Comparison of ENCODE assay signal across 8 cellular contexts in the genomic region with DNA sequence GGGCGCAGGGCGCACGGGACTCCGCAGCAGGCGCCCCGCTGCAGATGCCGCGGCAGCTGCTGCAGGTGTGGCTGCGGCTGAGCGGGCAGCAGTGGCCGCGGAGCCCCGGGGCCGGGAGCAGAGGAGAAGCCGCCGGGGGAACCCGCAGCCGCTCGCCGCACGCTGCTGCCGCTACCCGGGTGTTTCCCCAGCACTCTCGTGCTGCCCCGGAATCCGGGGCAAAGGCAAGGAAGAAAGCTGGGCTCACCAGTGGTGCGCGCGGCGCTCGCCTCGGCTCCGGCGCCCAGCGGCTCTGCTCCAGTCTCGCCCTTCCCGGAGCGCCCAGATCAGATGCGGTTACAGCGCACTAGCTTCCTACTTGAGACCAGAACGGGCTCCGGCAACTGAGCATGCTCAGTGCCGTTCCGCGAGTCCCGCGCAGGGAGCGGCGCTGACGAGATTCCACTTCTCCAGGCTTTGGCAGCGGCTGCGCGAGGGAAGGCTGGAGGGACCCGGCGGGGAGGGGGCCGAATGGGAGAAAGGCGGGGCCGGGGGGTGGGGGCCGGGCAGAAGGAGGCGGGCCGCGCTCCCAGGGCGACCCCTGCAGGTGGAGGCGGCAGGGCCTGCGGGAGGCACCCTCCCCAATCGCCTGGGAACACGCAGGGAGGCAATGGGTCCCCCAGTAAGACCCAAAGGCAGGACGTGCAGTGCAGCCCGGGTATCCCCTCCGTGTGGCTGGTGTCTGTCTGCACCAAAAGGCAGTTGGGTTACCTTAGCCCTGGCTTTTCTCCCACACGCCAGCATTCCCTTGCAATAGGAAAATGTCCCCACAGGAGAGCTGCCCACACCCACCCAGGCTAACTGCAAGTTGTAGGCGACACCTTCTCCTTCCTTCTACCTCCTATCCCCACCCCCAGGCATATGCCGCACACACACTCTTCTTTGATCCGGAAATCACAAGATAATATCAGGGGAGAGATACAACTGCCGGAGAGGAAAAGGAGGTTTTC. TPM values are rescaled to one million over a fixed set of nuclear protein-coding genes. Genes with fewer than 3 reads are reported as not detected.
DNase-seq lines count a peak whose midpoint lies in the region; FAIRE-seq and TF ChIP-seq lines count a peak whose summit lies in the region.

A gene (minus strand): TSS at position 385 of the 989 bp plus-strand sequence. CDS start 181,288 bp downstream, outside the sequence.

- FAIRE-seq in astrocyte (lab: Jason Lieb, UNC), result no peak

- peaks cover 21% of the 10 kb centered on the region for H4K20me1 ChIP-seq in astrocyte (ENCODE audit: insufficient read depth, low read length)

- H3K4me3 ChIP-seq in GM12864 (ENCODE audit: low read depth, low read length) (peak within 1 kb of the TSS; percentile 94), MG63 (peak within 1 kb of the TSS; percentile 78), astrocyte (ENCODE audit: insufficient read depth, low read depth, low read length) (peak within 1 kb of the TSS; percentile 78), right atrium auricular region (peak within 1 kb of the TSS; percentile 88 to 89)

- intact Hi-C loops in posterior vena cava (cut with DNase I), result loop anchor here (5.0 to 10.0 kb wide), 6 partner anchors 67 to 577 kb away; no protein-coding TSS in a partner anchor

- no peaks in the 10 kb centered on the region for H3K9me3 Mint-ChIP-seq in astrocyte (ENCODE audit: unreplicated experiment)

- no peaks in the 10 kb centered on the region for H3K27me3 Mint-ChIP-seq in astrocyte (ENCODE audit: low read depth, unreplicated experiment)

- peak; percentile 62 for DNase-seq in GM12864 (ENCODE audit: low read depth)
- peak; percentile 89 for DNase-seq in HCEC 1CT
- DNase-seq in MG63, result peak; percentile 93
- peak; percentile 73 to 86 for DNase-seq in SHP77 (lab: John Stamatoyannopoulos, UW)
- DNase-seq in astrocyte (ENCODE audit: low read depth), result peak; percentile 92
- DNase-seq in right atrium auricular region (ENCODE audit: low spot score), result peak; percentile 93
- peak; percentile 97 for DNase-seq in posterior vena cava (ENCODE audit: low spot score)
- no peak for DNase-seq in effector CD4-positive, alpha-beta T cell

- H3K36me3 ChIP-seq in MG63, result no peaks in the 10 kb centered on the region
- no peaks in the 10 kb centered on the region for H3K36me3 ChIP-seq in astrocyte (ENCODE audit: insufficient read depth, low read length)
- H3K36me3 ChIP-seq in right atrium auricular region, result no peaks in the 10 kb centered on the region

- peak within 1 kb of the TSS; percentile 62 for H3K27ac ChIP-seq in astrocyte (ENCODE audit: low read depth, low read length)
- peak within 1 kb of the TSS; percentile 87 to 96 for H3K27ac ChIP-seq in right atrium auricular region

- H3K9ac ChIP-seq in astrocyte (ENCODE audit: low read length), result peak within 1 kb of the TSS; percentile 92

- peaks cover 15% of the 10 kb centered on the region for H3K4me1 ChIP-seq in astrocyte (ENCODE audit: insufficient read depth, low read length)
- H3K4me1 ChIP-seq in right atrium auricular region, result peaks cover 0 to 52% of the 10 kb centered on the region in 2 donors

- H2AFZ ChIP-seq in astrocyte (ENCODE audit: low read depth, low read length), result peak within 1 kb of the TSS; percentile 62

- peak within 1 kb of the TSS; percentile 100 for H3K4me3 Mint-ChIP-seq in astrocyte (ENCODE audit: unreplicated experiment)

- TF ChIP-seq CTCF in GM12864 (IDR thresholded peaks at IDR 0.05; ENCODE audit: low read depth, low read length, missing control alignments) (peak; percentile 84), astrocyte (IDR thresholded peaks at IDR 0.05; ENCODE audit: insufficient read depth, low read depth, low read length) (peak; percentile 21), right atrium auricular region (IDR thresholded peaks at IDR 0.05) (peak; percentile 91 to 94)

- H3K9me3 ChIP-seq in MG63 (no peaks in the 10 kb centered on the region), astrocyte (ENCODE audit: insufficient read depth, low read depth, low read length) (no peaks in the 10 kb centered on the region), right atrium auricular region (no peaks in the 10 kb centered on the region)

- H3K79me2 ChIP-seq in astrocyte (ENCODE audit: insufficient read depth, low read length), result peaks cover 48% of the 10 kb centered on the region

- peaks cover 2% of the 10 kb centered on the region for H3K36me3 Mint-ChIP-seq in astrocyte (ENCODE audit: low read depth, unreplicated experiment)

- H3K4me1 Mint-ChIP-seq in astrocyte (ENCODE audit: low read depth, unreplicated experiment), result peaks cover 32% of the 10 kb centered on the region

- peak within 1 kb of the TSS; percentile 88 for H3K4me2 ChIP-seq in astrocyte (ENCODE audit: low read length)

- H3K27me3 ChIP-seq in MG63 (no peaks in the 10 kb centered on the region), astrocyte (ENCODE audit: insufficient read depth, low read length) (no peaks in the 10 kb centered on the region), right atrium auricular region (no peaks in the 10 kb centered on the region)

- H3K27ac Mint-ChIP-seq in astrocyte (ENCODE audit: unreplicated experiment), result peak within 1 kb of the TSS; percentile 96

RNA-seq across cellular contexts. Expression of the gene that starts here (rescaled TPM):
- 28.1 and 36.1 TPM in 2 replicates for total RNA-seq in MG63 (2014; rRNA removed; shearing (Covaris generic); ENCODE audit: low replicate concordance)
- 172 and 173 TPM in 2 replicates for total RNA-seq in astrocyte
- total RNA-seq in right atrium auricular region, result 10 to 100 TPM; 37.3 to 75.3 TPM
- total RNA-seq in posterior vena cava, result 10 to 100 TPM; 55.2 to 70.1 TPM

Comparison
In these comparisons a context has a peak if more than half of its experiments do, and no peak if none do; other contexts are left out.
1. CTCF ChIP-seq: peak in every context shown above with its lines; median percentile 92 in right atrium auricular region; 84 in GM12864; 21 in astrocyte.